ENCODE assay signal across 10 cellular contexts in the genomic region with DNA sequence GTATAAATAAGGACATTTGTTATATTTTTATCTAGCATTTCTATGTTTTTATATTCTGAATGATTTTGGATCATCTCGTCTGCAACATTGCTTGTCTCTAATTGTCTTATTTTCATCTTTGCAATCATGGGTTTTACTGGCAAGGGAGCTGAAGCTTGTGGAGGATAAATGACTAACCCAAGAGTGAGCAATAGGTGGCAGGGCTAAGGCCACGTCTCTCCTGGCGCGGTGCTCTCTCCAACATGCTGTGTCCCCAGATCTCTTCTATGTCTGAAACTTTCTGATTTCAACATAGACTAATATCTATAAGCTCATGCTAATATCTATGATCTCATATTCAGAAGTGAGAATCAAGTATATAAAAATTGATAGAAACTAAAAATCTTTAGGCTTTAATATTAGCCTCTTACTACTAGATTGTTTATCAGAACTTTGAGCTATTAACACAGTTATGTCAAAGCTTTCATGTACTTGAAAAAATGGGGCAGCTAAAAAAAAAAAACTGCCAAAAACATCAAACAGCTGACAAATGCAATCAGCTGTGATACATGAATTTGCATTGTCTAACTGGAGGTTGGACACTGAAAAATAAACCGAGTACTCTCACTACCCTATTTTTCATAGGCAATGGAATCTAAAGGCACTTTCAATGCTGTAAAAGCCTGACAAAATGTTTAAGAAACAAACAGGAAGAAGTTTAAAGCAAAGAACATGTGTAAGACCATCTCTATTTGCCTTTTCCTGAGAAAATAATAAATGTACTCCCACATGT.
DNase-seq lines count a peak whose midpoint lies in the region; ATAC-seq lines count a peak whose summit lies in the region.
"Had no signal": no experiment of that assay in that cellular context is flagged by ENCODE, and none has a peak within 500 bp of the region (broad histone marks: within the 10 kb centered on the region; RNA-seq: fewer than 3 reads in every experiment).

No MANE protein-coding gene starts in this region.

- DNase-seq in retina (peak; percentile 33), NCI-H1436 (lab: John Stamatoyannopoulos, UW) (no peak), SK-N-DZ (ENCODE audit: low spot score) (no peak), NCI-H2171 treated with DMSO at 0.1 percent for 48 hours (lab: John Stamatoyannopoulos, UW) (no peak)
- DNase-seq: activated naive CD4-positive, alpha-beta T cell treated with anti-CD3 and anti-CD28 coated beads, Interleukin-2, amount 50 U/mL, for 16 hours; NCI-H1105 treated with DMSO at 0.1 percent for 48 hours; stimulated activated CD4-positive, alpha-beta T cell treated with anti-CD3 and anti-CD28 coated beads, Interleukin-4, amount 100 ng/mL, for 24 hours had no signal

- ATAC-seq in GM18873 (IDR thresholded peaks at IDR 0.05; ENCODE audit: low FRiP score, unreplicated experiment) (peak; percentile 78), GM21786 (IDR thresholded peaks at IDR 0.05; ENCODE audit: unreplicated experiment) (peak; percentile 78), HG03457 (IDR thresholded peaks at IDR 0.05; ENCODE audit: unreplicated experiment) (peak; percentile 73)
